In the genomic region with DNA sequence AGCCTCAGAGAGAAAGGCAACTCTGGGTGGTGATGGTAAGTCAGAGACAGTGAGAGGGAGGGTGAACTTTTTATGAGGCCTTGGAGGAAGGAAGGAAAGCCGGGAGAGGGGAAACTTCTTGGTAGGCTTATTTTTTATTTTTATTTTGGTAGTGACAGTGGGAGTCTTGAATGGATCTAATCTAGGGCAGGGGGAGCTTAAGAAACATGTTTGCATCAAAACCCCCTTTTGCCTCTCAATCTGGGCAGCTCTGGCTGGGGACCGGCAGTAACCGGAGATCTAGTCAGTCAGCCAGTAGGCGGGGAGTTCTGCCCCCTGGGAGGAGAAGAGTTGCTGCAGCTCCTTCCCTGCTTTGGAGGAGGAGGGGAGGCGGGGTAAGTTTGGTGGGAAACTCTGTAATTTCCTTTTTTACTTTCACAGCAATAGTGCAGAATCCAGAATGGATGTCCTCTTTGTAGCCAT, we compare ENCODE assay signal across 9 cellular contexts. TPM values are rescaled to one million over a fixed set of nuclear protein-coding genes. Genes with fewer than 3 reads are reported as not detected.
A peak's percentile ranks its signal among the peaks of the same experiment; 100 is the strongest.
DNase-seq lines count a peak whose midpoint lies in the region; TF ChIP-seq lines count a peak whose summit lies in the region.
"Had no signal": no experiment of that assay in that cellular context is flagged by ENCODE, and none has a peak within 500 bp of the region (broad histone marks: within the 10 kb centered on the region; RNA-seq: fewer than 3 reads in every experiment).

Gene C1orf54, plus strand, starts transcription at position 412 of the 462 bp plus-strand sequence. Its CDS starts 28 bp downstream, at position 440.

- peak within 1 kb of the TSS; percentile 70 to 79 for H3K27ac ChIP-seq in tibial artery
- no peak within 1 kb of the TSS for H3K27ac ChIP-seq in RWPE1
- H3K27ac ChIP-seq: body of pancreas had no signal

- peak within 1 kb of the TSS; percentile 35 to 50 for H3K4me3 ChIP-seq in tibial artery
- H3K4me3 ChIP-seq: body of pancreas had no signal

- H3K27me3 ChIP-seq in tibial artery = no peaks in the 10 kb centered on the region
- H3K27me3 ChIP-seq: body of pancreas had no signal

- intact Hi-C loops in tibial artery (cut with DNase I; ENCODE audit: low total_unique reads) = no loop called here

- peaks cover 18% of the 10 kb centered on the region for H3K4me1 Mint-ChIP-seq in activated T-cell treated with anti-CD3 and anti-CD28 coated beads, Interleukin-2, amount 50 U/mL, for 24 hours (ENCODE audit: low read depth)

- peaks cover 16% of the 10 kb centered on the region for H3K36me3 Mint-ChIP-seq in activated T-cell treated with anti-CD3 and anti-CD28 coated beads, Interleukin-2, amount 50 U/mL, for 24 hours (ENCODE audit: low read depth)

- H3K27me3 Mint-ChIP-seq in activated T-cell treated with anti-CD3 and anti-CD28 coated beads, Interleukin-2, amount 50 U/mL, for 24 hours = no peaks in the 10 kb centered on the region

- no peaks in the 10 kb centered on the region for H3K9me3 ChIP-seq in tibial artery
- H3K9me3 ChIP-seq: body of pancreas had no signal

- DNase-seq in LHCN-M2 (ENCODE audit: low read depth) (peak; percentile 69), brain pericyte (ENCODE audit: low read depth, low spot score) (peak; percentile 34), islet precursor cell (peak; percentile 80), tibial artery (peak; percentile 85 to 92), activated gamma-delta T cell treated with Interleukin-2 at 50 U/mL for 16 hours (no peak), RWPE1 (ENCODE audit: low spot score) (no peak)
- DNase-seq in stimulated activated CD4-positive, alpha-beta T cell treated with anti-CD3 and anti-CD28 coated beads, Interleukin-2, amount 100 ng/mL, for 24 hours = no peak
- no peak for DNase-seq in activated T-cell treated with anti-CD3 and anti-CD28 coated beads, Interleukin-2, amount 50 U/mL, for 24 hours

- POLR2A ChIA-PET in RWPE1 (lab: Yijun Ruan, JAX; ENCODE audit: low non-redundant PET) = no interaction called here

- CTCF ChIA-PET in RWPE1 (lab: Yijun Ruan, JAX) = interaction anchor here (0.8 kb wide), 1 partner anchor 9 kb away, joined by 3 read pairs; no protein-coding TSS in a partner anchor

- H3K27ac Mint-ChIP-seq in activated T-cell treated with anti-CD3 and anti-CD28 coated beads, Interleukin-2, amount 50 U/mL, for 24 hours = no peak within 1 kb of the TSS

- no peak within 1 kb of the TSS for H3K4me3 Mint-ChIP-seq in activated T-cell treated with anti-CD3 and anti-CD28 coated beads, Interleukin-2, amount 50 U/mL, for 24 hours

- no peaks in the 10 kb centered on the region for H3K36me3 ChIP-seq in tibial artery

- no peaks in the 10 kb centered on the region for H3K9me3 Mint-ChIP-seq in activated T-cell treated with anti-CD3 and anti-CD28 coated beads, Interleukin-2, amount 50 U/mL, for 24 hours

- peaks cover 0 to 37% (median 24%) of the 10 kb centered on the region in 4 donors for H3K4me1 ChIP-seq in tibial artery

- TF ChIP-seq CTCF in tibial artery (IDR thresholded peaks at IDR 0.05) (peak; percentile 18 to 25), RWPE1 (conservative IDR thresholded peaks at IDR 0.05; ENCODE audit: low read depth) (no peak)

RNA-seq across cellular contexts. Expression of gene C1orf54, which starts in this region (rescaled TPM):
- total RNA-seq in LHCN-M2 (2014; rRNA removed) = 2.9 and 4.2 TPM in 2 replicates
- 10.9 TPM for polyA plus RNA-seq in LHCN-M2 (2012)

Comparison
In these comparisons a context has a peak if more than half of its experiments do, and no peak if none do; other contexts are left out.
1. DNase-seq: peak in LHCN-M2 (single experiment), brain pericyte (single experiment), islet precursor cell (single experiment) and tibial artery (2 of 2); none in activated gamma-delta T cell treated with Interleukin-2 at 50 U/mL for 16 hours (single experiment), stimulated activated CD4-positive, alpha-beta T cell treated with anti-CD3 and anti-CD28 coated beads, Interleukin-2, amount 100 ng/mL, for 24 hours (0 of 2), activated T-cell treated with anti-CD3 and anti-CD28 coated beads, Interleukin-2, amount 50 U/mL, for 24 hours (single experiment) and RWPE1 (single experiment).